Comparison of ENCODE assay signal across 19 cellular contexts in genomic region chr10:126458453-126458852, GRCh38.
DNase-seq lines count a peak whose midpoint lies in the region; ATAC-seq and TF ChIP-seq lines count a peak whose summit lies in the region.
"Had no signal": no experiment of that assay in that cellular context is flagged by ENCODE, and none has a peak within 500 bp of the region (broad histone marks: within the 10 kb centered on the region; RNA-seq: fewer than 3 reads in every experiment).

No MANE protein-coding gene starts in this region.

- H3K36me3 ChIP-seq in MG63 (no peaks in the 10 kb centered on the region), fibroblast of lung (ENCODE audit: control insufficient read depth, insufficient read depth, low read length) (no peaks in the 10 kb centered on the region), endodermal cell (ENCODE audit: control insufficient read depth, insufficient read depth, low read length) (no peaks in the 10 kb centered on the region)
- H3K36me3 ChIP-seq: uterus had no signal

- peaks cover 4% of the 10 kb centered on the region for H3K4me1 Mint-ChIP-seq in endodermal cell
- H3K4me1 Mint-ChIP-seq: stimulated activated naive CD8-positive, alpha-beta T cell treated with anti-CD3 and anti-CD28 coated beads, Interleukin-15, amount 100 ng/mL, for 72 hours had no signal

- WGBS in endodermal cell (ENCODE audit: insufficient coverage in 1 of 2, insufficient read length in 1 of 2), 2 experiments: 80% methylated on average over 1 of the region's 1 CpG; no CpG with 5 or more reads in 1 of the 2 experiments

- H3K4me1 ChIP-seq in fibroblast of lung (ENCODE audit: control insufficient read depth, extremely low read depth, insufficient read depth, low read length) (peaks cover 24% of the 10 kb centered on the region), endodermal cell (ENCODE audit: control insufficient read depth, insufficient read depth, low read length) (peaks cover 8% of the 10 kb centered on the region)
- H3K4me1 ChIP-seq: uterus had no signal

- H3K79me2 ChIP-seq in fibroblast of lung (ENCODE audit: control insufficient read depth, insufficient read depth, low read length): no peaks in the 10 kb centered on the region

- no peak overlapping the region for H3K4me3 Mint-ChIP-seq in endodermal cell
- H3K4me3 Mint-ChIP-seq: activated CD8-positive, alpha-beta T cell treated with anti-CD3 and anti-CD28 coated beads for 36 hours; stimulated activated naive CD8-positive, alpha-beta T cell treated with anti-CD3 and anti-CD28 coated beads, Interleukin-15, amount 100 ng/mL, for 72 hours had no signal

- H3K9me3 ChIP-seq in MG63: no peaks in the 10 kb centered on the region
- no peaks in the 10 kb centered on the region for H3K9me3 ChIP-seq in fibroblast of lung (ENCODE audit: control insufficient read depth, insufficient read depth, low read depth, low read length)
- no peaks in the 10 kb centered on the region for H3K9me3 ChIP-seq in endodermal cell (ENCODE audit: control insufficient read depth, low read length)
- H3K9me3 ChIP-seq: mucosa of descending colon, uterus had no signal

- H3K27me3 ChIP-seq in MG63 (no peaks in the 10 kb centered on the region), fibroblast of lung (ENCODE audit: control insufficient read depth, insufficient read depth, low read length) (no peaks in the 10 kb centered on the region), endodermal cell (ENCODE audit: control insufficient read depth, insufficient read depth, low read length, poor library complexity, severe bottlenecking) (no peaks in the 10 kb centered on the region)
- H3K27me3 ChIP-seq: uterus had no signal

- H3K4me2 ChIP-seq in fibroblast of lung (ENCODE audit: extremely low read depth, insufficient read depth, low read length): peak overlapping the region; percentile 59

- H4K20me1 ChIP-seq in fibroblast of lung (ENCODE audit: control insufficient read depth, extremely low read depth, insufficient read depth, low read length): no peaks in the 10 kb centered on the region

- H3K27me3 Mint-ChIP-seq in endodermal cell (ENCODE audit: insufficient read depth): peaks cover 19% of the 10 kb centered on the region
- H3K27me3 Mint-ChIP-seq: activated CD8-positive, alpha-beta T cell treated with anti-CD3 and anti-CD28 coated beads for 36 hours had no signal

- H3K27ac Mint-ChIP-seq in endodermal cell: no peak overlapping the region
- H3K27ac Mint-ChIP-seq: activated CD8-positive, alpha-beta T cell treated with anti-CD3 and anti-CD28 coated beads for 36 hours; stimulated activated naive CD8-positive, alpha-beta T cell treated with anti-CD3 and anti-CD28 coated beads, Interleukin-15, amount 100 ng/mL, for 72 hours had no signal

- H3K4me3 ChIP-seq in MG63 (no peak overlapping the region), fibroblast of lung (replicated peaks in 1 of 4; ENCODE audit: control extremely low read depth in 1 of 4, insufficient read depth in 1 of 4, low read depth in 3 of 4, low read length in 4 of 4) (no peak overlapping the region), endodermal cell (ENCODE audit: low read length) (no peak overlapping the region)
- H3K4me3 ChIP-seq: mucosa of descending colon, uterus had no signal

- ATAC-seq in omental fat pad (ENCODE audit: low FRiP score) (peak; percentile 52), GM21423 (IDR thresholded peaks at IDR 0.05; ENCODE audit: unreplicated experiment) (no peak)
- ATAC-seq: activated CD8-positive, alpha-beta T cell treated with anti-CD3 and anti-CD28 coated beads for 36 hours; mucosa of descending colon; stimulated activated naive CD8-positive, alpha-beta T cell treated with anti-CD3 and anti-CD28 coated beads, Interleukin-15, amount 100 ng/mL, for 72 hours had no signal

- H3K9me3 Mint-ChIP-seq in endodermal cell: no peaks in the 10 kb centered on the region
- H3K9me3 Mint-ChIP-seq: activated CD8-positive, alpha-beta T cell treated with anti-CD3 and anti-CD28 coated beads for 36 hours had no signal

- no peaks in the 10 kb centered on the region for H3K36me3 Mint-ChIP-seq in endodermal cell (ENCODE audit: low read depth)

- H3K9ac ChIP-seq in fibroblast of lung (ENCODE audit: insufficient read depth, low read length) (no peak overlapping the region), endodermal cell (ENCODE audit: extremely low read depth, low read length, poor library complexity, severe bottlenecking) (no peak overlapping the region)

- no peak overlapping the region for H2AFZ ChIP-seq in fibroblast of lung (ENCODE audit: low read length)

- H3K27ac ChIP-seq in fibroblast of lung (ENCODE audit: insufficient read depth, low read length): peak overlapping the region; percentile 59
- H3K27ac ChIP-seq in endodermal cell (ENCODE audit: low read depth, low read length): no peak overlapping the region
- H3K27ac ChIP-seq: uterus had no signal

- no peak for TF ChIP-seq CTCF in fibroblast of lung (conservative IDR thresholded peaks at IDR 0.05 in 1 of 2, IDR thresholded peaks at IDR 0.05 in 1 of 2; ENCODE audit: low read depth in 1 of 2, low read length in 2 of 2)
- no peak for TF ChIP-seq CTCF in omental fat pad (IDR thresholded peaks at IDR 0.05)
- TF ChIP-seq CTCF in endodermal cell (conservative IDR thresholded peaks at IDR 0.05): no peak

- in situ Hi-C loops in Caki2 (cut with HindIII; ENCODE audit: low pct_unique_long_range_greater_than_20kb, low sequenced_read_pairs) (no loop called here), KBM-7 (cut with MboI; ENCODE audit: low pct_unique_long_range_greater_than_20kb, low sequenced_read_pairs) (no loop called here)

- DNase-seq in Caki2 (ENCODE audit: low read depth) (peak; percentile 4), MG63 (peak; percentile 79), fibroblast of lung (ENCODE audit: low read depth in 2 of 2) (peak; percentile 55 to 91), omental fat pad (ENCODE audit: low spot score) (no peak), endodermal cell (no peak), NCI-H1092 treated with DMSO at 0.1 percent for 48 hours (lab: John Stamatoyannopoulos, UW) (no peak), KBM-7 (no peak)
- DNase-seq: activated CD8-positive, alpha-beta T cell treated with anti-CD3 and anti-CD28 coated beads for 36 hours; AML-193; amniotic stem cell; DMS 273 treated with DMSO at 0.1 percent for 48 hours; mucosa of descending colon; NCI-H2081 treated with DMSO at 0.1 percent for 48 hours; NCI-H524 treated with DMSO at 0.1 percent for 48 hours; occipital lobe; OCI-M1; stimulated activated naive CD8-positive, alpha-beta T cell treated with anti-CD3 and anti-CD28 coated beads, Interleukin-15, amount 100 ng/mL, for 72 hours; uterus had no signal

Comparison
In these comparisons a context has a peak if more than half of its experiments do, and no peak if none do; other contexts are left out.
1. DNase-seq: peak in Caki2 (single experiment), MG63 (single experiment) and fibroblast of lung (2 of 2); none in omental fat pad (single experiment), endodermal cell (single experiment), NCI-H1092 treated with DMSO at 0.1 percent for 48 hours (single experiment) and KBM-7 (single experiment).